ENCODE assay signal across 16 cellular contexts in the genomic region with DNA sequence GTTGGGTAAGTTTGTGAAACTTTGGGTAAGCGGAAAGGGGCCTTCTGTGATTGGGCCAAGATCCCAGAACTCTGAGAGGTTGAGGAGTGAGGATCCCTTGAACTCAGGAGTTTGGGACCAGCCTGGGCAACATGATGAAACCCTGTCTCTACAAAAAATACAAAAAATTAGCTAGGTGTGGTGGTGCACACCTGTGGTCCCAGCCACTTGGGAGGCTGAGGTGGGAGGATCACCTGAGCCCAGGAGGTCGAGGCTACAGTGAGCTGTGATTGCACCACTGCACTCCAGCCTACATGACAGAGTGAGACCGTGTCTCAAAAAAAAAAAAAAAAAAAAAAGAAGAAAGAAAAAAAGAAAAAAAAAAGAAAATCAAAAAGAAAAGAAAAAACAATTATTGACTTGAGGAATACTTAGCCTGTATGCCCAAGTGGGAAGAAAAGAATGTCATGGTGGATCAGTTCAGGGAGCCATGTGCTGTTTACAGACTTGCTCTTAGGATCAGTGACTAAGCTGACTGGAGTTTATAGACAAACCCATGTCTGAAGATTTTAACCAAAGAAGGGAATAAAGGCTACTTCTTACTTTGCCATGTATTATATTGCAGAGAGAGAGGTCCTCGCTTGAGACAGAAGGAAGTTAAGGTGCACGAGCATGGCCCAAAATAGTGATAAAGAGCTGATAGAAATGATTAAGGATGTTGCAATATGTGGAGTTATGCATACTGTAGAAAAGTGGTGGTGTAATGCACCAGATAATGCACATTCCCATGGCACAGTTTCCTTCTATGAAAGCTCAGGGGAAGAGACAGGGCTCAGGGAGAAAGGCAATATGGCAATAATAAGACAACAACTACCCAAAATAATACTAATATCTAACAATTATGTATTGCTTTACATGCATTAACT. TPM values are rescaled to one million over a fixed set of nuclear protein-coding genes. Genes with fewer than 3 reads are reported as not detected.
DNase-seq lines count a peak whose midpoint lies in the region; ATAC-seq, FAIRE-seq and TF ChIP-seq lines count a peak whose summit lies in the region.
"Had no signal": no experiment of that assay in that cellular context is flagged by ENCODE, and none has a peak within 500 bp of the region (broad histone marks: within the 10 kb centered on the region; RNA-seq: fewer than 3 reads in every experiment).

No MANE protein-coding gene starts in this region.

- no peak for TF ChIP-seq POLR2A in K562 (conservative IDR thresholded peaks at IDR 0.05)

- peaks cover 5% of the 10 kb centered on the region for H3F3A ChIP-seq in GM23338 (replicated peaks; ENCODE audit: low read depth)

- POLR2A ChIA-PET in K562 (lab: Yijun Ruan, JAX), result interaction anchor here (1.0 kb wide), 1 partner anchor 11 kb away, joined by 3 read pairs; no protein-coding TSS in a partner anchor

- H3K27ac Mint-ChIP-seq in activated CD8-positive, alpha-beta memory T cell treated with anti-CD3 and anti-CD28 coated beads, Interleukin-2, amount 10 ng/mL, durations not matched to agents 7 days and 5 days, result no peak overlapping the region
- no peak overlapping the region for H3K27ac Mint-ChIP-seq in GM23338
- no peak overlapping the region for H3K27ac Mint-ChIP-seq in chondrocyte (ENCODE audit: unreplicated experiment)
- H3K27ac Mint-ChIP-seq: activated T-helper 2 cell treated with anti-CD3 and anti-CD28 coated beads, Interferon-gamma antibody, Interleukin-2, Interleukin-4, amounts not matched to agents 10 μg/mL and 5 μg/mL and 100 μg/mL, durations not matched to agents 14 hours and 24 hours and 36 hours had no signal

- H3K4me3 ChIP-seq in K562 (no peak overlapping the region), lung (no peak overlapping the region), GM23338 (no peak overlapping the region), kidney (ENCODE audit: low read length in 2 of 2) (no peak overlapping the region)
- H3K4me3 ChIP-seq: neural progenitor cell had no signal

- CTCF ChIA-PET in activated CD8-positive, alpha-beta memory T cell treated with anti-CD3 and anti-CD28 coated beads, Interleukin-2, amount 10 ng/mL, durations not matched to agents 7 days and 5 days (lab: Charles Lee), result interaction anchor here (0.7 to 2.3 kb wide), 5 partner anchors 10 to 247 kb away, joined by 3 to 9 read pairs (median 5); no protein-coding TSS in a partner anchor
- CTCF ChIA-PET in K562 (lab: Yijun Ruan, JAX; ENCODE audit: low intra/inter-chr PET ratio), result interaction anchor here (0.7 to 0.8 kb wide), 2 partner anchors 181 to 242 kb away, joined by 3 to 5 read pairs; no protein-coding TSS in a partner anchor

- no peaks in the 10 kb centered on the region for H3K36me3 ChIP-seq in K562 (ENCODE audit: control insufficient read depth, insufficient read depth, low read length)
- no peaks in the 10 kb centered on the region for H3K36me3 ChIP-seq in lung (ENCODE audit: control insufficient read depth in 2 of 2, insufficient read depth in 2 of 2, low read length in 2 of 2)
- H3K36me3 ChIP-seq in GM23338 (ENCODE audit: insufficient read depth), result no peaks in the 10 kb centered on the region
- no peaks in the 10 kb centered on the region for H3K36me3 ChIP-seq in kidney (ENCODE audit: control insufficient read depth in 1 of 2, insufficient read depth in 2 of 2, low read length in 2 of 2)
- H3K36me3 ChIP-seq: neural progenitor cell, Peyer's patch had no signal

- no peak for TF ChIP-seq CTCF in K562 (IDR thresholded peaks at IDR 0.05 in 2 of 3, conservative IDR thresholded peaks at IDR 0.05 in 1 of 3; ENCODE audit: insufficient read depth in 2 of 3, low read depth in 1 of 3, low read length in 3 of 3)
- TF ChIP-seq CTCF in lung (IDR thresholded peaks at IDR 0.05; ENCODE audit: control extremely low read depth, extremely low read depth), result no peak
- no peak for TF ChIP-seq CTCF in GM23338 (conservative IDR thresholded peaks at IDR 0.05; ENCODE audit: low read depth in 2 of 2)
- no peak for TF ChIP-seq CTCF in kidney (IDR thresholded peaks at IDR 0.05; ENCODE audit: borderline replicate concordance, extremely low read depth, insufficient read depth)
- no peak for TF ChIP-seq CTCF in chondrocyte (IDR thresholded peaks at IDR 0.05)

- H3K4me1 Mint-ChIP-seq in activated CD8-positive, alpha-beta memory T cell treated with anti-CD3 and anti-CD28 coated beads, Interleukin-2, amount 10 ng/mL, durations not matched to agents 7 days and 5 days, result no peaks in the 10 kb centered on the region
- H3K4me1 Mint-ChIP-seq in GM23338, result peaks cover 25% of the 10 kb centered on the region
- H3K4me1 Mint-ChIP-seq in chondrocyte (ENCODE audit: low read depth), result peaks cover 8% of the 10 kb centered on the region
- H3K4me1 Mint-ChIP-seq: brain had no signal

- TF ChIP-seq EP300 in K562 (IDR thresholded peaks at IDR 0.05; ENCODE audit: low read length), result no peak

- no peaks in the 10 kb centered on the region for H3K4me1 ChIP-seq in K562 (replicated peaks in 1 of 2; ENCODE audit: control insufficient read depth in 2 of 2, insufficient read depth in 2 of 2, low read length in 2 of 2)
- peaks cover 0 to 2% of the 10 kb centered on the region in 2 donors for H3K4me1 ChIP-seq in lung (ENCODE audit: control insufficient read depth in 2 of 2, insufficient read depth in 2 of 2, low read length in 2 of 2)
- H3K4me1 ChIP-seq in GM23338 (ENCODE audit: insufficient read depth), result peaks cover 22% of the 10 kb centered on the region; the same call in 1 of the 2 replicates
- H3K4me1 ChIP-seq in kidney (ENCODE audit: control insufficient read depth in 1 of 2, insufficient read depth in 1 of 2, low read depth in 1 of 2, low read length in 2 of 2), result no peaks in the 10 kb centered on the region
- H3K4me1 ChIP-seq: Peyer's patch had no signal

- H3K4me2 ChIP-seq in K562 (ENCODE audit: insufficient read depth, low read length), result no peak overlapping the region
- H3K4me2 ChIP-seq in GM23338, result no peak overlapping the region
- H3K4me2 ChIP-seq: neural progenitor cell had no signal

- no peak overlapping the region for H3K4me3 Mint-ChIP-seq in activated CD8-positive, alpha-beta memory T cell treated with anti-CD3 and anti-CD28 coated beads, Interleukin-2, amount 10 ng/mL, durations not matched to agents 7 days and 5 days
- H3K4me3 Mint-ChIP-seq in GM23338, result no peak overlapping the region
- no peak overlapping the region for H3K4me3 Mint-ChIP-seq in chondrocyte (ENCODE audit: unreplicated experiment)
- H3K4me3 Mint-ChIP-seq: neural progenitor cell had no signal

- no peak for ATAC-seq in activated CD8-positive, alpha-beta memory T cell treated with anti-CD3 and anti-CD28 coated beads, Interleukin-2, amount 10 ng/mL, durations not matched to agents 7 days and 5 days
- ATAC-seq in K562, result no peak
- ATAC-seq in lung (ENCODE audit: insufficient read depth, low FRiP score), result peak; percentile 23
- ATAC-seq in GM23338, result no peak
- ATAC-seq in HG02938 (IDR thresholded peaks at IDR 0.05; ENCODE audit: unreplicated experiment), result no peak

- FAIRE-seq in K562 (lab: Jason Lieb, UNC) (no peak), kidney (lab: Jason Lieb, UNC) (no peak)
- FAIRE-seq: GM19239 had no signal

- H3K27me3 Mint-ChIP-seq in activated CD8-positive, alpha-beta memory T cell treated with anti-CD3 and anti-CD28 coated beads, Interleukin-2, amount 10 ng/mL, durations not matched to agents 7 days and 5 days, result peaks cover 2% of the 10 kb centered on the region
- H3K27me3 Mint-ChIP-seq in GM23338 (ENCODE audit: insufficient read depth, low read depth, poor library complexity) (peaks cover 2% of the 10 kb centered on the region), chondrocyte (ENCODE audit: low read depth) (no peaks in the 10 kb centered on the region)

- in situ Hi-C loops in K562 (cut with MboI), result no loop called here

- H3K27me3 ChIP-seq in K562 (ENCODE audit: control insufficient read depth in 2 of 2, insufficient read depth in 2 of 2, low read length in 2 of 2) (no peaks in the 10 kb centered on the region), lung (ENCODE audit: control insufficient read depth, insufficient read depth) (no peaks in the 10 kb centered on the region), GM23338 (ENCODE audit: insufficient read depth) (no peaks in the 10 kb centered on the region)
- H3K27me3 ChIP-seq: neural progenitor cell, Peyer's patch had no signal

- H3K27ac ChIP-seq in K562 (ENCODE audit: extremely low read depth, low read depth, low read length), result no peak overlapping the region
- peak overlapping the region in 1 of 2 donors; percentile 53 for H3K27ac ChIP-seq in lung (ENCODE audit: low read depth in 1 of 2, low read length in 1 of 2)
- no peak overlapping the region for H3K27ac ChIP-seq in GM23338 (ENCODE audit: low read depth)
- no peak overlapping the region for H3K27ac ChIP-seq in kidney (ENCODE audit: low read depth in 2 of 2, low read length in 2 of 2)
- H3K27ac ChIP-seq: neural progenitor cell had no signal

- no peaks in the 10 kb centered on the region for H3K9me3 Mint-ChIP-seq in activated CD8-positive, alpha-beta memory T cell treated with anti-CD3 and anti-CD28 coated beads, Interleukin-2, amount 10 ng/mL, durations not matched to agents 7 days and 5 days (ENCODE audit: low read depth)
- no peaks in the 10 kb centered on the region for H3K9me3 Mint-ChIP-seq in GM23338
- H3K9me3 Mint-ChIP-seq in chondrocyte (ENCODE audit: low read depth), result peaks cover under 1% of the 10 kb centered on the region

- no peaks in the 10 kb centered on the region for H4K20me1 ChIP-seq in K562 (replicated peaks; ENCODE audit: control insufficient read depth, insufficient read depth, low read length)
- H4K20me1 ChIP-seq in GM23338 (replicated peaks; ENCODE audit: insufficient read depth), result no peaks in the 10 kb centered on the region

- H3K9me3 ChIP-seq in K562 (replicated peaks; ENCODE audit: control insufficient read depth, insufficient read depth, low read depth, low read length), result no peaks in the 10 kb centered on the region
- no peaks in the 10 kb centered on the region for H3K9me3 ChIP-seq in lung (ENCODE audit: control insufficient read depth in 2 of 2, insufficient read depth in 1 of 2, low read length in 1 of 2)
- peaks cover 0 to 2% of the 10 kb centered on the region in 2 donors for H3K9me3 ChIP-seq in kidney (ENCODE audit: control insufficient read depth in 1 of 2, low read length in 2 of 2)
- H3K9me3 ChIP-seq: Peyer's patch had no signal

- no TSS peak for BruUV-seq in K562 (replicated peaks; lab: Mats Ljungman, UMichigan)

- WGBS in K562 (ENCODE audit: insufficient coverage, low coverage, missing lambda C conversion rate), result 22% methylated on average over 4 of the region's 5 CpGs
- 51 to 54% methylated on average over 5 of the region's 5 CpGs for WGBS in lung, 2 donors

- H3K9ac ChIP-seq in K562 (ENCODE audit: insufficient read depth in 1 of 2, low read depth in 2 of 2, low read length in 2 of 2) (no peak overlapping the region), kidney (ENCODE audit: low read length in 2 of 2) (no peak overlapping the region)
- H3K9ac ChIP-seq: neural progenitor cell had no signal

- H3K79me2 ChIP-seq in K562 (ENCODE audit: control insufficient read depth, insufficient read depth, low read length) (no peaks in the 10 kb centered on the region), GM23338 (replicated peaks; ENCODE audit: insufficient read depth) (no peaks in the 10 kb centered on the region)

- H3K36me3 Mint-ChIP-seq in activated CD8-positive, alpha-beta memory T cell treated with anti-CD3 and anti-CD28 coated beads, Interleukin-2, amount 10 ng/mL, durations not matched to agents 7 days and 5 days, result peaks cover 1% of the 10 kb centered on the region
- H3K36me3 Mint-ChIP-seq in GM23338 (ENCODE audit: low read depth) (no peaks in the 10 kb centered on the region; the same call in 2 of the 3 replicates), chondrocyte (ENCODE audit: low read depth) (no peaks in the 10 kb centered on the region)
- H3K36me3 Mint-ChIP-seq: brain, neural progenitor cell had no signal

- no peaks in the 10 kb centered on the region for H3K9me1 ChIP-seq in K562 (ENCODE audit: control insufficient read depth, insufficient read depth, low read length)

- no peak for TF ChIP-seq RAD21 in K562 (CRISPR knock-in tag; conservative IDR thresholded peaks at IDR 0.05 in 1 of 2, IDR thresholded peaks at IDR 0.05 in 1 of 2)

- peak; percentile 0 for DNase-seq in activated CD8-positive, alpha-beta memory T cell treated with anti-CD3 and anti-CD28 coated beads, Interleukin-2, amount 10 ng/mL, durations not matched to agents 7 days and 5 days
- DNase-seq in activated CD8-positive, alpha-beta memory T cell treated with anti-CD3 and anti-CD28 coated beads, Interleukin-2, amount 50 U/mL, for 48 hours, result no peak
- DNase-seq in K562 (ENCODE audit: extremely low read depth in 1 of 4, low spot score in 3 of 4) (no peak), lung (ENCODE audit: low spot score) (no peak), GM23338 (ENCODE audit: low spot score) (no peak), kidney (no peak), chondrocyte (ENCODE audit: low spot score) (no peak)
- DNase-seq: activated CD4-positive, alpha-beta T cell treated with anti-CD3 and anti-CD28 coated beads, Interleukin-2, amount 50 U/mL, for 1 hour; effector CD4-positive, alpha-beta T cell; NCI-H446 treated with DMSO at 0.1 percent for 48 hours; Peyer's patch had no signal

- H2AFZ ChIP-seq in K562 (ENCODE audit: low read depth, low read length) (no peak overlapping the region), GM23338 (no peak overlapping the region)
- H2AFZ ChIP-seq: neural progenitor cell had no signal

- no peaks in the 10 kb centered on the region for H3K9me2 ChIP-seq in GM23338 (ENCODE audit: insufficient read depth)

- intact Hi-C loops in K562 (cut with micrococcal nuclease), result loop anchor here (5.0 kb wide), 1 partner anchor 63 kb away; no protein-coding TSS in a partner anchor
- intact Hi-C loops in kidney (cut with DNase I), result loop anchor here (10.0 kb wide), 1 partner anchor 231 kb away; a partner anchor contains a TSS

RNA-seq across cellular contexts. Expression of gene HSD17B6, which starts 0.9 kb away (rescaled TPM):
- 1 to 10 TPM; 2.9 to 4.5 TPM for total RNA-seq in activated CD8-positive, alpha-beta memory T cell treated with anti-CD3 and anti-CD28 coated beads, Interleukin-2, amount 10 ng/mL, durations not matched to agents 7 days and 5 days
- total RNA-seq in K562 (2011; cell fraction: chromatin; rRNA removed; ENCODE audit: low replicate concordance), result 0.72 and 1.5 TPM in 2 replicates
- total RNA-seq in K562 (2011; cell fraction: nucleolus; rRNA removed), result 0.66 and 0.83 TPM in 2 replicates
- total RNA-seq in K562 (2011; cell fraction: nucleoplasm; rRNA removed), result 3.8 and 4.6 TPM in 2 replicates
- total RNA-seq in K562 (2014; rRNA removed) (0.94 and 1.1 TPM in 2 replicates), K562 (2014; rRNA removed; fragmentation: Illumina TruSeq; extraction: Trizol) (0.99 and 1.1 TPM in 2 replicates), K562 (2015; rRNA removed; fragmentation: Illumina TruSeq; extraction: Trizol) (0.47 and 1.1 TPM in 2 replicates), K562 (2021) (0.85 and 1.3 TPM in 2 replicates), lung (100 to 1,000 TPM in 1 of 2 donors, 10 to 100 TPM in 1; 34.3 to 107 TPM), kidney (1.7 TPM), chondrocyte (0.27 to 1.0 TPM (median 0.80 TPM) in 3 replicates)
- polyA plus RNA-seq in K562 (2011; rRNA removed) (1.4 and 1.7 TPM in 2 replicates), K562 (2014; fragmentation: Illumina TruSeq; extraction: Trizol) (0.64 and 0.83 TPM in 2 replicates), K562 (2014; fragmentation: Nextera tagmentation; extraction: Ambion mirVana) (under 1 TPM; 0.53 to 0.94 TPM), K562 (2014; rRNA removed) (0.40 and 0.84 TPM in 2 replicates), lung (10 to 100 TPM; 10.7 to 45.3 TPM), GM23338 (2016; fragmentation: Nextera tagmentation; extraction: Ambion mirVana) (2.7 and 5.2 TPM in 2 replicates), kidney (ENCODE audit: insufficient read depth, low read depth, low replicate concordance) (3.9 TPM)
- 0.25 and 0.47 TPM in 2 replicates for polyA plus RNA-seq in K562 (2011; cell fraction: cytosol; rRNA removed)
- 0.29 and 0.53 TPM in 2 replicates for polyA plus RNA-seq in K562 (2011; cell fraction: nucleus; rRNA removed)
- polyA plus RNA-seq in K562 (2012), result 0.66 and 1.1 TPM in 2 replicates
- 0.53 and 1.1 TPM in 2 replicates for polyA minus RNA-seq in K562 (2011; rRNA and poly(A)+ RNA removed)
- polyA minus RNA-seq in K562 (2011; cell fraction: cytosol; rRNA and poly(A)+ RNA removed), result not detected in 2 replicates
- not detected in 2 replicates for polyA minus RNA-seq in K562 (2011; cell fraction: nucleus; rRNA and poly(A)+ RNA removed)
- 4.3 and 10.3 TPM in 2 replicates for total RNA-seq in GM23338 (2014; rRNA removed; shearing (Covaris generic))

RNA-seq across cellular contexts. Expression of gene PRIM1, which starts 11.9 kb away (rescaled TPM):
- 10 to 100 TPM; 62.9 to 65.3 TPM for total RNA-seq in activated CD8-positive, alpha-beta memory T cell treated with anti-CD3 and anti-CD28 coated beads, Interleukin-2, amount 10 ng/mL, durations not matched to agents 7 days and 5 days
- total RNA-seq in K562 (2011; cell fraction: chromatin; rRNA removed; ENCODE audit: low replicate concordance), result 116 and 247 TPM in 2 replicates
- total RNA-seq in K562 (2011; cell fraction: nucleolus; rRNA removed), result 59.5 and 64.6 TPM in 2 replicates
- total RNA-seq in K562 (2011; cell fraction: nucleoplasm; rRNA removed), result 79.8 and 102 TPM in 2 replicates
- total RNA-seq in K562 (2014; rRNA removed), result 65.1 and 67.2 TPM in 2 replicates
- 149 and 170 TPM in 2 replicates for total RNA-seq in K562 (2014; rRNA removed; fragmentation: Illumina TruSeq; extraction: Trizol)
- total RNA-seq in K562 (2015; rRNA removed; fragmentation: Illumina TruSeq; extraction: Trizol), result 119 and 124 TPM in 2 replicates
- total RNA-seq in K562 (2021), result 82.2 and 83.9 TPM in 2 replicates
- 95.7 and 140 TPM in 2 replicates for polyA plus RNA-seq in K562 (2011; rRNA removed)
- polyA plus RNA-seq in K562 (2011; cell fraction: cytosol; rRNA removed), result 65.5 and 79.1 TPM in 2 replicates
- 48.2 and 74.4 TPM in 2 replicates for polyA plus RNA-seq in K562 (2011; cell fraction: nucleus; rRNA removed)
- polyA plus RNA-seq in K562 (2012), result 70.3 and 108 TPM in 2 replicates
- polyA plus RNA-seq in K562 (2014; fragmentation: Illumina TruSeq; extraction: Trizol), result 148 and 152 TPM in 2 replicates
- 100 to 1,000 TPM; 175 to 179 TPM for polyA plus RNA-seq in K562 (2014; fragmentation: Nextera tagmentation; extraction: Ambion mirVana)
- polyA plus RNA-seq in K562 (2014; rRNA removed), result 105 and 109 TPM in 2 replicates
- polyA minus RNA-seq in K562 (2011; rRNA and poly(A)+ RNA removed), result 172 TPM in 2 replicates
- 31.9 and 46.5 TPM in 2 replicates for polyA minus RNA-seq in K562 (2011; cell fraction: cytosol; rRNA and poly(A)+ RNA removed)
- 44.2 and 85.0 TPM in 2 replicates for polyA minus RNA-seq in K562 (2011; cell fraction: nucleus; rRNA and poly(A)+ RNA removed)
- total RNA-seq in lung, result 1 to 10 TPM; 5.5 to 9.9 TPM
- 1 to 10 TPM; 3.1 to 4.4 TPM for polyA plus RNA-seq in lung
- total RNA-seq in GM23338 (2014; rRNA removed; shearing (Covaris generic)), result 69.9 and 73.9 TPM in 2 replicates
- 65.6 and 67.9 TPM in 2 replicates for polyA plus RNA-seq in GM23338 (2016; fragmentation: Nextera tagmentation; extraction: Ambion mirVana)
- total RNA-seq in kidney, result 4.9 TPM
- 3.2 TPM for polyA plus RNA-seq in kidney (ENCODE audit: insufficient read depth, low read depth, low replicate concordance)
- 3.3 to 7.7 TPM (median 3.5 TPM) in 3 replicates for total RNA-seq in chondrocyte

RNA-seq across cellular contexts. Expression of gene NACA, which starts 38.9 kb away (rescaled TPM):
- total RNA-seq in activated CD8-positive, alpha-beta memory T cell treated with anti-CD3 and anti-CD28 coated beads, Interleukin-2, amount 10 ng/mL, durations not matched to agents 7 days and 5 days, result 100 to 1,000 TPM; 723 to 803 TPM
- total RNA-seq in K562 (2011; cell fraction: chromatin; rRNA removed; ENCODE audit: low replicate concordance), result 132 and 260 TPM in 2 replicates
- total RNA-seq in K562 (2011; cell fraction: nucleolus; rRNA removed), result 93.4 and 98.8 TPM in 2 replicates
- total RNA-seq in K562 (2011; cell fraction: nucleoplasm; rRNA removed), result 176 and 303 TPM in 2 replicates
- total RNA-seq in K562 (2014; rRNA removed) (1,508 and 1,729 TPM in 2 replicates), K562 (2014; rRNA removed; fragmentation: Illumina TruSeq; extraction: Trizol) (2,249 and 2,401 TPM in 2 replicates), K562 (2015; rRNA removed; fragmentation: Illumina TruSeq; extraction: Trizol) (2,051 and 2,139 TPM in 2 replicates), K562 (2021) (1,030 and 1,135 TPM in 2 replicates), lung (1,000 to 10,000 TPM in 1 of 2 donors, 100 to 1,000 TPM in 1; 488 to 1,240 TPM), kidney (660 TPM), chondrocyte (483 to 537 TPM (median 513 TPM) in 3 replicates)
- polyA plus RNA-seq in K562 (2011; rRNA removed) (1,225 and 1,538 TPM in 2 replicates), K562 (2014; fragmentation: Illumina TruSeq; extraction: Trizol) (1,591 and 1,645 TPM in 2 replicates), K562 (2014; fragmentation: Nextera tagmentation; extraction: Ambion mirVana) (1,000 to 10,000 TPM; 2,280 to 2,416 TPM), K562 (2014; rRNA removed) (1,506 and 1,626 TPM in 2 replicates), lung (1,000 to 10,000 TPM; 1,081 to 1,734 TPM), GM23338 (2016; fragmentation: Nextera tagmentation; extraction: Ambion mirVana) (2,165 and 2,495 TPM in 2 replicates), kidney (ENCODE audit: insufficient read depth, low read depth, low replicate concordance) (1,180 TPM)
- polyA plus RNA-seq in K562 (2011; cell fraction: cytosol; rRNA removed), result 364 and 765 TPM in 2 replicates
- polyA plus RNA-seq in K562 (2011; cell fraction: nucleus; rRNA removed), result 212 and 417 TPM in 2 replicates
- 1,935 and 2,376 TPM in 2 replicates for polyA plus RNA-seq in K562 (2012)
- 1,074 and 1,137 TPM in 2 replicates for polyA minus RNA-seq in K562 (2011; rRNA and poly(A)+ RNA removed)
- polyA minus RNA-seq in K562 (2011; cell fraction: cytosol; rRNA and poly(A)+ RNA removed), result 239 and 257 TPM in 2 replicates
- 60.7 and 154 TPM in 2 replicates for polyA minus RNA-seq in K562 (2011; cell fraction: nucleus; rRNA and poly(A)+ RNA removed)
- 1,081 and 1,279 TPM in 2 replicates for total RNA-seq in GM23338 (2014; rRNA removed; shearing (Covaris generic))
